ENCODE assay signal across 1 cellular context in the genomic region with DNA sequence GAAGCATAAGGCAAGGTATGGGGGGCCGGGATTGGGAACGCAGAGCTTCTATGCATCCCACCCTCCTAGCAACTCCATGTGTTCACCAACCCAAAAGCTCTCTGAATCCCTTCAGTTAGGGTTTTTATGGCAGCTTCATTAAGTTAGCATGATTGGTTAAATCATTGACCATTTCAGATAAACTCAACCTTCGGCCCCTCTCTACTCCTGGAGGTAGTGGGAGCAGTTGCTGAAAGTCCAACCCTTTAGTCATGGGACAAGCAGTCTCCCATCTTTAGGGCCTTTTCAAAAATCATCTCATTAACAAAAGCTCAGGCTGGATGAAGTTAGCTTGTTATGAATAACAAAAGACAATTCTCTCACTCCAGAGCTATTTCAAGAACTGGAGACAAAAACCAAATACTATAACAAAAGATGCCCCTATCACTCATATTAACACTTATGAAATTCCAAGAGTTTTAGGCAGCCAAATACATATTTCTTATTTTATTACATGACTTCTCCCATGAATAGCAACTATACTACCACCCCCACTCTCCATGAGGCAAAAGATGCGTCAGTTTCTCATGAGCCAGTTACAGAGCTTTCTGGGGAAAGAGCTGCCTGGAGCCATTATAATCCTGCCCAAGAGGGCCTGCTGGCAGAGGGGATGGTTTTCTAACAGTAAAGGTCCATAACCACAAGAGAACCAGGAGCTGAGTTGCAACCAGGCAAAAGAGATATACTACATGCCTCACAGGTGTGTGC.
TF ChIP-seq lines count a peak whose summit lies in the region.

No MANE protein-coding gene starts in this region.

TF ChIP-seq in GM23338, 12 proteins besides CTCF, POLR2A, EP300 and RAD21 (continued from another document):
- TF ChIP-seq REST (IDR thresholded peaks at IDR 0.05; ENCODE audit: unreplicated experiment) (no peak), POLR2AphosphoS5 (IDR thresholded peaks at IDR 0.05; ENCODE audit: low read depth) (no peak), JUNB (IDR thresholded peaks at IDR 0.05; ENCODE audit: unreplicated experiment) (no peak), ZNF331 (CRISPR knock-in tag; IDR thresholded peaks at IDR 0.05; ENCODE audit: low read depth) (no peak)
- TF ChIP-seq, protein P1, sequence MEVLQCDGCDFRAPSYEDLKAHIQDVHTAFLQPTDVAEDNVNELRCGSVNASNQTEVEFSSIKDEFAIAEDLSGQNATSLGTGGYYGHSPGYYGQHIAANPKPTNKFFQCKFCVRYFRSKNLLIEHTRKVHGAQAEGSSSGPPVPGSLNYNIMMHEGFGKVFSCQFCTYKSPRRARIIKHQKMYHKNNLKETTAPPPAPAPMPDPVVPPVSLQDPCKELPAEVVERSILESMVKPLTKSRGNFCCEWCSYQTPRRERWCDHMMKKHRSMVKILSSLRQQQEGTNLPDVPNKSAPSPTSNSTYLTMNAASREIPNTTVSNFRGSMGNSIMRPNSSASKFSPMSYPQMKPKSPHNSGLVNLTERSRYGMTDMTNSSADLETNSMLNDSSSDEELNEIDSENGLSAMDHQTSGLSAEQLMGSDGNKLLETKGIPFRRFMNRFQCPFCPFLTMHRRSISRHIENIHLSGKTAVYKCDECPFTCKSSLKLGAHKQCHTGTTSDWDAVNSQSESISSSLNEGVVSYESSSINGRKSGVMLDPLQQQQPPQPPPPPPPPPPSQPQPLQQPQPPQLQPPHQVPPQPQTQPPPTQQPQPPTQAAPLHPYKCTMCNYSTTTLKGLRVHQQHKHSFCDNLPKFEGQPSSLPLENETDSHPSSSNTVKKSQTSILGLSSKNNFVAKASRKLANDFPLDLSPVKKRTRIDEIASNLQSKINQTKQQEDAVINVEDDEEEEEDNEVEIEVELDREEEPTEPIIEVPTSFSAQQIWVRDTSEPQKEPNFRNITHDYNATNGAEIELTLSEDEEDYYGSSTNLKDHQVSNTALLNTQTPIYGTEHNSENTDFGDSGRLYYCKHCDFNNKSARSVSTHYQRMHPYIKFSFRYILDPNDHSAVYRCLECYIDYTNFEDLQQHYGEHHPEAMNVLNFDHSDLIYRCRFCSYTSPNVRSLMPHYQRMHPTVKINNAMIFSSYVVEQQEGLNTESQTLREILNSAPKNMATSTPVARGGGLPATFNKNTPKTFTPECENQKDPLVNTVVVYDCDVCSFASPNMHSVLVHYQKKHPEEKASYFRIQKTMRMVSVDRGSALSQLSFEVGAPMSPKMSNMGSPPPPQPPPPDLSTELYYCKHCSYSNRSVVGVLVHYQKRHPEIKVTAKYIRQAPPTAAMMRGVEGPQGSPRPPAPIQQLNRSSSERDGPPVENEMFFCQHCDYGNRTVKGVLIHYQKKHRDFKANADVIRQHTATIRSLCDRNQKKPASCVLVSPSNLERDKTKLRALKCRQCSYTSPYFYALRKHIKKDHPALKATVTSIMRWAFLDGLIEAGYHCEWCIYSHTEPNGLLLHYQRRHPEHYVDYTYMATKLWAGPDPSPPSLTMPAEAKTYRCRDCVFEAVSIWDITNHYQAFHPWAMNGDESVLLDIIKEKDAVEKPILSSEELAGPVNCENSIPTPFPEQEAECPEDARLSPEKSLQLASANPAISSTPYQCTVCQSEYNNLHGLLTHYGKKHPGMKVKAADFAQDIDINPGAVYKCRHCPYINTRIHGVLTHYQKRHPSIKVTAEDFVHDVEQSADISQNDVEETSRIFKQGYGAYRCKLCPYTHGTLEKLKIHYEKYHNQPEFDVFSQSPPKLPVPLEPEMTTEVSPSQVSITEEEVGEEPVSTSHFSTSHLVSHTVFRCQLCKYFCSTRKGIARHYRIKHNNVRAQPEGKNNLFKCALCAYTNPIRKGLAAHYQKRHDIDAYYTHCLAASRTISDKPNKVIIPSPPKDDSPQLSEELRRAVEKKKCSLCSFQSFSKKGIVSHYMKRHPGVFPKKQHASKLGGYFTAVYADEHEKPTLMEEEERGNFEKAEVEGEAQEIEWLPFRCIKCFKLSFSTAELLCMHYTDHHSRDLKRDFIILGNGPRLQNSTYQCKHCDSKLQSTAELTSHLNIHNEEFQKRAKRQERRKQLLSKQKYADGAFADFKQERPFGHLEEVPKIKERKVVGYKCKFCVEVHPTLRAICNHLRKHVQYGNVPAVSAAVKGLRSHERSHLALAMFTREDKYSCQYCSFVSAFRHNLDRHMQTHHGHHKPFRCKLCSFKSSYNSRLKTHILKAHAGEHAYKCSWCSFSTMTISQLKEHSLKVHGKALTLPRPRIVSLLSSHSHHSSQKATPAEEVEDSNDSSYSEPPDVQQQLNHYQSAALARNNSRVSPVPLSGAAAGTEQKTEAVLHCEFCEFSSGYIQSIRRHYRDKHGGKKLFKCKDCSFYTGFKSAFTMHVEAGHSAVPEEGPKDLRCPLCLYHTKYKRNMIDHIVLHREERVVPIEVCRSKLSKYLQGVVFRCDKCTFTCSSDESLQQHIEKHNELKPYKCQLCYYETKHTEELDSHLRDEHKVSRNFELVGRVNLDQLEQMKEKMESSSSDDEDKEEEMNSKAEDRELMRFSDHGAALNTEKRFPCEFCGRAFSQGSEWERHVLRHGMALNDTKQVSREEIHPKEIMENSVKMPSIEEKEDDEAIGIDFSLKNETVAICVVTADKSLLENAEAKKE (CRISPR knock-in tag; IDR thresholded peaks at IDR 0.05) = no peak
